ENCODE assay signal across 20 cellular contexts in genomic region chr18:25123438-25124225, GRCh38.
"Had no signal": no experiment of that assay in that cellular context is flagged by ENCODE, and none has a peak within 500 bp of the region (broad histone marks: within the 10 kb centered on the region; RNA-seq: fewer than 3 reads in every experiment).

No MANE protein-coding gene starts in this region.

- H3K9me3 ChIP-seq: colonic mucosa, lower lobe of right lung, ovary, thyroid gland had no signal

- DNase-seq: cerebellar nuclear complex; colonic mucosa; dermis blood vessel endothelial cell; foreskin melanocyte; heart right ventricle; hypothalamus; kidney glomerular epithelial cell; lower lobe of right lung; naive thymus-derived CD4-positive, alpha-beta T cell; ovary; small intestine; stimulated activated CD4-positive, alpha-beta T cell treated with anti-CD3 and anti-CD28 coated beads, Interleukin-2, amount 100 ng/mL, for 48 hours; stimulated activated naive CD4-positive, alpha-beta T cell treated with Interleukin-2 at 50 U/mL for 16 hours; thyroid gland had no signal

- H3K4me3 ChIP-seq: colonic mucosa, heart right ventricle, lower lobe of right lung, ovary, thyroid gland had no signal

- H3K4me1 ChIP-seq: colonic mucosa, lower lobe of right lung, thyroid gland had no signal

- H3K27ac ChIP-seq: colonic mucosa, lower lobe of right lung, ovary, thyroid gland had no signal

- H3K27me3 ChIP-seq: colonic mucosa, heart right ventricle, ovary, thyroid gland had no signal

- H3K36me3 ChIP-seq: colonic mucosa, heart right ventricle, lower lobe of right lung, ovary, thyroid gland had no signal

- FAIRE-seq: islet of Langerhans, small intestine, urothelium cell line had no signal

- ATAC-seq: lower lobe of right lung; naive thymus-derived CD4-positive, alpha-beta T cell; right cardiac atrium had no signal

- H3K4me3 Mint-ChIP-seq: memory B cell; naive thymus-derived CD4-positive, alpha-beta T cell; neural crest cell; type B pancreatic cell had no signal

- H3K4me1 Mint-ChIP-seq: memory B cell; naive thymus-derived CD4-positive, alpha-beta T cell; neural crest cell had no signal

- H3K36me3 Mint-ChIP-seq: memory B cell; naive thymus-derived CD4-positive, alpha-beta T cell had no signal

- H3K27ac Mint-ChIP-seq: memory B cell; naive thymus-derived CD4-positive, alpha-beta T cell; type B pancreatic cell had no signal

- H3K27me3 Mint-ChIP-seq: type B pancreatic cell had no signal
